8 cellular contexts compared by ENCODE assay signal in genomic region chr20:3767434-3768341, GRCh38. TPM values are rescaled to one million over a fixed set of nuclear protein-coding genes. Genes with fewer than 3 reads are reported as not detected.
DNase-seq lines count a peak whose midpoint lies in the region; ATAC-seq lines count a peak whose summit lies in the region.

Gene ADISSP (minus strand): TSS chr20:3767753. CDS start chr20:3760100, 7,653 bp downstream.

- peak within 1 kb of the TSS; percentile 86 to 98 (median 97) for H3K27ac Mint-ChIP-seq in IgD-negative memory B cell

- peaks cover 1% of the 10 kb centered on the region for H3K36me3 Mint-ChIP-seq in IgD-negative memory B cell

- H3K4me3 Mint-ChIP-seq in IgD-negative memory B cell, result peak within 1 kb of the TSS; percentile 92 to 98 (median 95)

- peaks cover 8 to 21% (median 19%) of the 10 kb centered on the region in 3 donors for H3K4me1 Mint-ChIP-seq in IgD-negative memory B cell

- H3K27me3 Mint-ChIP-seq in IgD-negative memory B cell, result peaks cover 2% of the 10 kb centered on the region

- ATAC-seq in GM21529 (IDR thresholded peaks at IDR 0.05; ENCODE audit: unreplicated experiment), result peak; percentile 91

- DNase-seq in DMS153 treated with DMSO at 0.1 percent for 48 hours (lab: John Stamatoyannopoulos, UW; ENCODE audit: unreplicated experiment), result peak; percentile 96
- peak; percentile 90 for DNase-seq in OCI-M2 (lab: John Stamatoyannopoulos, UW; ENCODE audit: unreplicated experiment)
- peak; percentile 93 for DNase-seq in activated T-cell treated with anti-CD3 and anti-CD28 coated beads for 4 hours
- peak; percentile 96 for DNase-seq in epidermal melanocyte (ENCODE audit: insufficient read length, low spot score)
- DNase-seq in middle frontal gyrus (ENCODE audit: extremely low spot score, low spot score), result peak; percentile 96
- DNase-seq in stimulated activated CD8-positive, alpha-beta memory T cell treated with anti-CD3 and anti-CD28 coated beads, Interleukin-2, amount 100 ng/mL, for 48 hours (ENCODE audit: low read depth in 2 of 2), result peak; percentile 94 to 98

- H3K9me3 Mint-ChIP-seq in IgD-negative memory B cell, result no peaks in the 10 kb centered on the region

RNA-seq across cellular contexts. Expression of gene ADISSP, which starts in this region (rescaled TPM):
- polyA plus RNA-seq in IgD-negative memory B cell, result 30.0 TPM

Comparison
In these comparisons a context has a peak if more than half of its experiments do, and no peak if none do; other contexts are left out.
1. Peak in every context shown above with its lines: DNase-seq and ATAC-seq.